9 cellular contexts compared by ENCODE assay signal in the genomic region with DNA sequence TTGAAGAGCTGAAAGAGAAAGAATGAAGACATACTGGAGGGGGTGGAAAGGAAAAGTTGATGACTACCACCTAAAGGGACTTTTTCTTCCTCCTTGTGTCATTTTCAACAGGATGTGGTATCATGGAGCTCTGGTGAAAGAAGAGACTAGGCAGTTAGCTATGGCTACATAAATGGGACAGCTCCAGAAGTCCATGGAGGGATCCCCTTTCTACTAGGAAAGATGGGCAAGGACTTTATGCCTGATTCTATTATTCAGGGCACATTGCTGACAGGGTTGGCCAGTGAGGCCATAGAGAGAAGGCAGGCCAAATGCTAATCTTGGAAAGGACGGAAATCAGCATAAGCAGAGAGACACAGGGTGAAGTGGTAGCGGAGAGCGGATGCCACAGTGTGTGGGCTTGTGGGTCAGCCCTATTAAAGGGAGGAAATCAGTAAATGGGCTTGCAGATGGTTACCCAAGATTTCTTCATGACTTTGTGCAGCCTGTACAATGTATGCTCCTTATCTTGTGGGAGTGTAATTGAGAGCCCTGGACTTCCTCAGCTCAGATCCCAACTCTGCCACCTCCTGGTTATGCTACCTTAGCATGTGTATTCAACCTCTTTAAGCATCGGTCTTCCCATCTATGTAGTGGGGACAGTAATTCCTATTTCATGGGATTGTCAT.
DNase-seq lines count a peak whose midpoint lies in the region; ATAC-seq and TF ChIP-seq lines count a peak whose summit lies in the region.
"Had no signal": no experiment of that assay in that cellular context is flagged by ENCODE, and none has a peak within 500 bp of the region (broad histone marks: within the 10 kb centered on the region; RNA-seq: fewer than 3 reads in every experiment).

No MANE protein-coding gene starts in this region.

- peak overlapping the region; percentile 95 for H3K27ac Mint-ChIP-seq in activated naive CD8-positive, alpha-beta T cell treated with anti-CD3 and anti-CD28 coated beads, Interleukin-2, amount 50 U/mL, for 24 hours
- peak overlapping the region; percentile 95 for H3K27ac Mint-ChIP-seq in stimulated activated naive B cell treated with anti-CD40 and anti-IgM and Interleukin-4, amounts not matched to agents 10 μg/mL and 1 μg/mL and 100 μg/mL, for 72 hours

- 0 out of 2 replicates have a peak, but pooled peaks cover 6% of the 10 kb centered on the region for H3K9me3 ChIP-seq in BLaER1

- peak overlapping the region; percentile 69 for H3K4me3 Mint-ChIP-seq in activated naive CD8-positive, alpha-beta T cell treated with anti-CD3 and anti-CD28 coated beads, Interleukin-2, amount 50 U/mL, for 24 hours
- peak overlapping the region; percentile 34 to 76 for H3K4me3 Mint-ChIP-seq in stimulated activated naive B cell treated with anti-CD40 and anti-IgM and Interleukin-4, amounts not matched to agents 10 μg/mL and 1 μg/mL and 100 μg/mL, for 72 hours

- H3K36me3 Mint-ChIP-seq in activated naive CD8-positive, alpha-beta T cell treated with anti-CD3 and anti-CD28 coated beads, Interleukin-2, amount 50 U/mL, for 24 hours (ENCODE audit: low read depth) = peaks cover 3% of the 10 kb centered on the region
- peaks cover 3 to 6% of the 10 kb centered on the region in 2 donors for H3K36me3 Mint-ChIP-seq in stimulated activated naive B cell treated with anti-CD40 and anti-IgM and Interleukin-4, amounts not matched to agents 10 μg/mL and 1 μg/mL and 100 μg/mL, for 72 hours

- H3K4me1 Mint-ChIP-seq in activated naive CD8-positive, alpha-beta T cell treated with anti-CD3 and anti-CD28 coated beads, Interleukin-2, amount 50 U/mL, for 24 hours = peaks cover 56% of the 10 kb centered on the region
- H3K4me1 Mint-ChIP-seq in stimulated activated naive B cell treated with anti-CD40 and anti-IgM and Interleukin-4, amounts not matched to agents 10 μg/mL and 1 μg/mL and 100 μg/mL, for 72 hours = peaks cover 42 to 54% of the 10 kb centered on the region in 2 donors

- peak overlapping the region; percentile 67 for H3K4me2 ChIP-seq in BLaER1

- H3K27ac ChIP-seq in BLaER1 = no peak overlapping the region

- in situ Hi-C loops in GM18951 (cut with MboI; ENCODE audit: low sequenced_read_pairs, unreplicated experiment) = no loop called here

- TF ChIP-seq POLR2A in GM18951 (IDR thresholded peaks at IDR 0.05; ENCODE audit: extremely low read depth, insufficient read depth, insufficient read length) = peak; percentile 20

- H3K9ac ChIP-seq in BLaER1 = no peak overlapping the region

- no peaks in the 10 kb centered on the region for H3K36me3 ChIP-seq in BLaER1

- H3K9me3 Mint-ChIP-seq in activated naive CD8-positive, alpha-beta T cell treated with anti-CD3 and anti-CD28 coated beads, Interleukin-2, amount 50 U/mL, for 24 hours = no peaks in the 10 kb centered on the region
- peaks cover 0 to 9% of the 10 kb centered on the region in 2 donors for H3K9me3 Mint-ChIP-seq in stimulated activated naive B cell treated with anti-CD40 and anti-IgM and Interleukin-4, amounts not matched to agents 10 μg/mL and 1 μg/mL and 100 μg/mL, for 72 hours

- H4K20me1 ChIP-seq in BLaER1 = no peaks in the 10 kb centered on the region

- H3K27me3 ChIP-seq in BLaER1 = no peaks in the 10 kb centered on the region

- peak; percentile 35 for ATAC-seq in HG03442 (IDR thresholded peaks at IDR 0.05; ENCODE audit: unreplicated experiment)
- ATAC-seq in activated naive CD8-positive, alpha-beta T cell treated with anti-CD3 and anti-CD28 coated beads, Interleukin-2, amount 50 U/mL, for 24 hours = peak; percentile 56
- ATAC-seq in stimulated activated naive B cell treated with anti-CD40 and anti-IgM and Interleukin-4, amounts not matched to agents 10 μg/mL and 1 μg/mL and 100 μg/mL, for 72 hours (replicated peaks) = peak; percentile 8 to 10
- ATAC-seq: HCT116 had no signal

- no peak for DNase-seq in activated naive CD8-positive, alpha-beta T cell treated with anti-CD3 and anti-CD28 coated beads, Interleukin-2, amount 50 U/mL, for 24 hours
- DNase-seq in stimulated activated naive B cell treated with anti-CD40 and anti-IgM and Interleukin-4, amounts not matched to agents 10 μg/mL and 1 μg/mL and 100 μg/mL, for 72 hours = no peak
- DNase-seq in NCI-H446 (lab: John Stamatoyannopoulos, UW) = no peak
- DNase-seq in superior temporal gyrus (ENCODE audit: extremely low spot score) = no peak
- DNase-seq in amygdala (lab: John Stamatoyannopoulos, UW) = no peak

- H3K4me3 ChIP-seq in BLaER1 = no peak overlapping the region

- H3K27me3 Mint-ChIP-seq in activated naive CD8-positive, alpha-beta T cell treated with anti-CD3 and anti-CD28 coated beads, Interleukin-2, amount 50 U/mL, for 24 hours = no peaks in the 10 kb centered on the region
- no peaks in the 10 kb centered on the region for H3K27me3 Mint-ChIP-seq in stimulated activated naive B cell treated with anti-CD40 and anti-IgM and Interleukin-4, amounts not matched to agents 10 μg/mL and 1 μg/mL and 100 μg/mL, for 72 hours

- peaks cover 32% of the 10 kb centered on the region for H3K4me1 ChIP-seq in BLaER1
